Comparison of ENCODE assay signal across 12 cellular contexts in genomic region chr20:19935842-19936241, GRCh38.
A peak's percentile ranks its signal among the peaks of the same experiment; 100 is the strongest.
DNase-seq lines count a peak whose midpoint lies in the region; ATAC-seq and TF ChIP-seq lines count a peak whose summit lies in the region.
"Had no signal": no experiment of that assay in that cellular context is flagged by ENCODE, and none has a peak within 500 bp of the region (broad histone marks: within the 10 kb centered on the region; RNA-seq: fewer than 3 reads in every experiment).

No MANE protein-coding gene starts in this region.

- no peak overlapping the region for H3K27ac Mint-ChIP-seq in stimulated activated effector memory CD8-positive, alpha-beta T cell treated with anti-CD3 and anti-CD28 coated beads, Interleukin-12 subunit alpha, Interleukin-12 subunit beta, amount 100 ng/mL, for 72 hours
- H3K27ac Mint-ChIP-seq: HFFc6 had no signal

- no peaks in the 10 kb centered on the region for H3K9me3 Mint-ChIP-seq in stimulated activated effector memory CD8-positive, alpha-beta T cell treated with anti-CD3 and anti-CD28 coated beads, Interleukin-12 subunit alpha, Interleukin-12 subunit beta, amount 100 ng/mL, for 72 hours
- H3K9me3 Mint-ChIP-seq: HFFc6 had no signal

- peaks cover 6% of the 10 kb centered on the region for H3K36me3 Mint-ChIP-seq in stimulated activated effector memory CD8-positive, alpha-beta T cell treated with anti-CD3 and anti-CD28 coated beads, Interleukin-12 subunit alpha, Interleukin-12 subunit beta, amount 100 ng/mL, for 72 hours

- peaks cover 21% of the 10 kb centered on the region for H3K4me1 Mint-ChIP-seq in stimulated activated effector memory CD8-positive, alpha-beta T cell treated with anti-CD3 and anti-CD28 coated beads, Interleukin-12 subunit alpha, Interleukin-12 subunit beta, amount 100 ng/mL, for 72 hours

- H3K36me3 ChIP-seq in esophagus (ENCODE audit: control insufficient read depth in 2 of 2, insufficient read depth in 2 of 2, low read length in 1 of 2) (peaks cover 0 to 2% of the 10 kb centered on the region in 2 donors), prostate gland (no peaks in the 10 kb centered on the region)

- TF ChIP-seq POLR2A in prostate gland (IDR thresholded peaks at IDR 0.05) = peak; percentile 52

- H3K9me3 ChIP-seq in esophagus (ENCODE audit: control insufficient read depth in 2 of 2, insufficient read depth in 1 of 2, low read depth in 1 of 2, low read length in 1 of 2) = no peaks in the 10 kb centered on the region
- no peaks in the 10 kb centered on the region for H3K9me3 ChIP-seq in prostate gland

- ATAC-seq in stimulated activated effector memory CD8-positive, alpha-beta T cell treated with anti-CD3 and anti-CD28 coated beads, Interleukin-12 subunit alpha, Interleukin-12 subunit beta, amount 100 ng/mL, for 72 hours = no peak
- no peak for ATAC-seq in GM19463 (IDR thresholded peaks at IDR 0.05; ENCODE audit: unreplicated experiment)

- H3K4me3 Mint-ChIP-seq in stimulated activated effector memory CD8-positive, alpha-beta T cell treated with anti-CD3 and anti-CD28 coated beads, Interleukin-12 subunit alpha, Interleukin-12 subunit beta, amount 100 ng/mL, for 72 hours = no peak overlapping the region
- H3K4me3 Mint-ChIP-seq: HFFc6 had no signal

- peak; percentile 59 for DNase-seq in COLO668 (lab: John Stamatoyannopoulos, UW; ENCODE audit: unreplicated experiment)
- DNase-seq in NCI-H2171 (lab: John Stamatoyannopoulos, UW) = peak; percentile 74
- DNase-seq in prostate gland (ENCODE audit: low spot score) = peak; percentile 93
- DNase-seq in stimulated activated CD4-positive, alpha-beta T cell treated with anti-CD3 and anti-CD28 coated beads, Interleukin-2, amount 100 ng/mL, for 48 hours = no peak
- DNase-seq in stimulated activated effector memory CD8-positive, alpha-beta T cell treated with anti-CD3 and anti-CD28 coated beads, Interleukin-12 subunit alpha, Interleukin-12 subunit beta, amount 100 ng/mL, for 72 hours (ENCODE audit: low spot score in 2 of 2) = no peak
- DNase-seq in ecto neural progenitor cell (ENCODE audit: low spot score) = no peak
- DNase-seq: activated CD8-positive, alpha-beta memory T cell treated with anti-CD3 and anti-CD28 coated beads, Interleukin-2, amount 50 U/mL, for 4 hours; DND-41; HFFc6; NCI-H2227 treated with DMSO at 0.1 percent for 48 hours had no signal

- TF ChIP-seq CTCF in prostate gland (IDR thresholded peaks at IDR 0.05) = no peak

- H3K27me3 ChIP-seq in esophagus (ENCODE audit: control insufficient read depth in 1 of 2, insufficient read depth in 2 of 2, low read length in 2 of 2) (no peaks in the 10 kb centered on the region), prostate gland (replicated peaks; ENCODE audit: insufficient read depth) (no peaks in the 10 kb centered on the region)

- H3K27ac ChIP-seq in esophagus (ENCODE audit: low read depth in 2 of 2, low read length in 1 of 2) (peak overlapping the region; percentile 91 to 97), prostate gland (peak overlapping the region; percentile 75 to 80)

- H3K4me1 ChIP-seq in esophagus (ENCODE audit: control insufficient read depth in 2 of 2, insufficient read depth in 2 of 2, low read length in 1 of 2) (peaks cover 0 to 8% of the 10 kb centered on the region in 2 donors), prostate gland (replicated peaks) (no peaks in the 10 kb centered on the region)

- intact Hi-C loops in prostate gland (cut with DNase I) = no loop called here

- H3K4me3 ChIP-seq in esophagus (ENCODE audit: low read depth in 1 of 2, low read length in 2 of 2) = peak overlapping the region in 1 of 2 donors; percentile 35
- H3K4me3 ChIP-seq in prostate gland = peak overlapping the region in 1 of 2 donors; percentile 18

- whole genome bisulfite sequencing in esophagus, 2 donors = 30 to 40% methylated on average over 7 of the region's 7 CpGs
- 36% methylated on average over 7 of the region's 7 CpGs for WGBS in prostate gland

Comparison
In these comparisons a context has a peak if more than half of its experiments do, and no peak if none do; other contexts are left out.
1. DNase-seq: peak in COLO668 (single experiment), NCI-H2171 (single experiment) and prostate gland (single experiment); none in stimulated activated CD4-positive, alpha-beta T cell treated with anti-CD3 and anti-CD28 coated beads, Interleukin-2, amount 100 ng/mL, for 48 hours (0 of 2), stimulated activated effector memory CD8-positive, alpha-beta T cell treated with anti-CD3 and anti-CD28 coated beads, Interleukin-12 subunit alpha, Interleukin-12 subunit beta, amount 100 ng/mL, for 72 hours (0 of 2) and ecto neural progenitor cell (single experiment).